In genomic region chr14:92683041-92683440, GRCh38 we compare ENCODE assay signal across 17 cellular contexts.
"Had no signal": no experiment of that assay in that cellular context is flagged by ENCODE, and none has a peak within 500 bp of the region (broad histone marks: within the 10 kb centered on the region; RNA-seq: fewer than 3 reads in every experiment).

No MANE protein-coding gene starts in this region.

- H3K9me3 Mint-ChIP-seq: effector memory CD8-positive, alpha-beta T cell; nephron; neural progenitor cell had no signal

- H3K4me3 Mint-ChIP-seq: effector memory CD8-positive, alpha-beta T cell; memory B cell; nephron; neural progenitor cell had no signal

- ATAC-seq: effector memory CD8-positive, alpha-beta T cell; left lobe of liver; sciatic nerve had no signal

- H3K27me3 Mint-ChIP-seq: effector memory CD8-positive, alpha-beta T cell; memory B cell had no signal

- H3K27ac Mint-ChIP-seq: memory B cell, nephron, neural progenitor cell had no signal

- H3K4me1 Mint-ChIP-seq: nephron had no signal

- H3K36me3 Mint-ChIP-seq: neural progenitor cell had no signal

- DNase-seq: cortex of kidney; effector memory CD8-positive, alpha-beta T cell; erythroblast; esophagus squamous epithelium; foreskin melanocyte; hypothalamus; stimulated activated CD4-positive, alpha-beta T cell treated with anti-CD3 and anti-CD28 coated beads, Interleukin-15, amount 100 ng/mL, for 24 hours; stimulated activated CD4-positive, alpha-beta T cell treated with anti-CD3 and anti-CD28 coated beads, Interleukin-2, amount 100 ng/mL, for 48 hours; stimulated activated naive CD4-positive, alpha-beta T cell; stomach; thyroid gland; trophoblast cell had no signal
